26 cellular contexts compared by ENCODE assay signal in genomic region chr22:17540481-17540880, GRCh38. TPM values are rescaled to one million over a fixed set of nuclear protein-coding genes. Genes with fewer than 3 reads are reported as not detected.
A peak's percentile ranks its signal among the peaks of the same experiment; 100 is the strongest.
DNase-seq lines count a peak whose midpoint lies in the region; ATAC-seq, FAIRE-seq and TF ChIP-seq lines count a peak whose summit lies in the region.
"Had no signal": no experiment of that assay in that cellular context is flagged by ENCODE, and none has a peak within 500 bp of the region (broad histone marks: within the 10 kb centered on the region; RNA-seq: fewer than 3 reads in every experiment).

No MANE protein-coding gene starts in this region.

- no peaks in the 10 kb centered on the region for H3K27me3 Mint-ChIP-seq in stimulated activated naive CD8-positive, alpha-beta T cell treated with anti-CD3 and anti-CD28 coated beads, Interleukin-15, amount 100 ng/mL, for 72 hours

- DNase-seq in stimulated activated naive CD8-positive, alpha-beta T cell treated with anti-CD3 and anti-CD28 coated beads, Interleukin-15, Interleukin-2, amounts not matched to agents 100 U/mL and 50 U/mL, for 24 hours = peak; percentile 12
- no peak for DNase-seq in stimulated activated naive CD8-positive, alpha-beta T cell treated with anti-CD3 and anti-CD28 coated beads, Interleukin-15, amount 100 ng/mL, for 72 hours
- DNase-seq in foreskin keratinocyte (no peak), urothelium cell line (ENCODE audit: low spot score) (peak; percentile 22), NCI-H345 treated with DMSO at 0.1 percent for 48 hours (lab: John Stamatoyannopoulos, UW; ENCODE audit: unreplicated experiment) (no peak), left ventricle myocardium superior (no peak)
- DNase-seq: activated CD4-positive, alpha-beta T cell treated with anti-CD3 and anti-CD28 coated beads for 1 hour; activated CD8-positive, alpha-beta memory T cell treated with anti-CD3 and anti-CD28 coated beads, Interleukin-2, amount 50 U/mL, for 48 hours; activated naive CD4-positive, alpha-beta T cell treated with Interleukin-2 at 50 U/mL for 16 hours; CD8-positive, alpha-beta memory T cell; foreskin fibroblast; left lung; NCI-H1694 treated with DMSO at 0.1 percent for 48 hours; NCI-H510A; OCI-M1; sigmoid colon; stimulated activated CD4-positive, alpha-beta T cell treated with anti-CD3 and anti-CD28 coated beads, Interleukin-2, amount 100 ng/mL, for 48 hours had no signal

- H3K9me3 ChIP-seq in OCI-LY1 (ENCODE audit: low read length) = no peaks in the 10 kb centered on the region
- H3K9me3 ChIP-seq: ascending aorta, left lung, sigmoid colon, SJSA1 had no signal

- no peak overlapping the region for H3K4me3 Mint-ChIP-seq in stimulated activated naive CD8-positive, alpha-beta T cell treated with anti-CD3 and anti-CD28 coated beads, Interleukin-15, amount 100 ng/mL, for 72 hours
- H3K4me3 Mint-ChIP-seq: CD8-positive, alpha-beta memory T cell had no signal

- H3F3A ChIP-seq in OCI-LY1 (ENCODE audit: insufficient read depth, low read length) = no peaks in the 10 kb centered on the region

- H3K4me1 Mint-ChIP-seq in stimulated activated naive CD8-positive, alpha-beta T cell treated with anti-CD3 and anti-CD28 coated beads, Interleukin-15, amount 100 ng/mL, for 72 hours = no peaks in the 10 kb centered on the region
- H3K4me1 Mint-ChIP-seq: CD8-positive, alpha-beta memory T cell had no signal

- H3K27ac Mint-ChIP-seq in stimulated activated naive CD8-positive, alpha-beta T cell treated with anti-CD3 and anti-CD28 coated beads, Interleukin-15, amount 100 ng/mL, for 72 hours = no peak overlapping the region
- H3K27ac Mint-ChIP-seq: CD8-positive, alpha-beta memory T cell had no signal

- H3K9me2 ChIP-seq in OCI-LY1 (ENCODE audit: low read depth, low read length) = no peaks in the 10 kb centered on the region

- no peak for ATAC-seq in stimulated activated naive CD8-positive, alpha-beta T cell treated with anti-CD3 and anti-CD28 coated beads, Interleukin-15, Interleukin-2, amounts not matched to agents 100 U/mL and 50 U/mL, for 24 hours
- ATAC-seq in stimulated activated naive CD8-positive, alpha-beta T cell treated with anti-CD3 and anti-CD28 coated beads, Interleukin-15, amount 100 ng/mL, for 72 hours = no peak
- ATAC-seq in foreskin keratinocyte (no peak), GM21825 (IDR thresholded peaks at IDR 0.05; ENCODE audit: unreplicated experiment) (no peak), left ventricle myocardium superior (no peak)
- ATAC-seq: left lung had no signal

- no peaks in the 10 kb centered on the region for H3K36me3 ChIP-seq in OCI-LY1 (ENCODE audit: insufficient read depth, low read length)
- H3K36me3 ChIP-seq: ascending aorta, sigmoid colon, SJSA1 had no signal

- H3K4me2 ChIP-seq in OCI-LY1 (ENCODE audit: low read length) = no peak overlapping the region

- H3K27me3 ChIP-seq in OCI-LY1 (ENCODE audit: insufficient read depth, low read length) (no peaks in the 10 kb centered on the region), foreskin keratinocyte (peaks cover 16% of the 10 kb centered on the region)
- H3K27me3 ChIP-seq: ascending aorta, left lung, sigmoid colon, SJSA1 had no signal

- no peaks in the 10 kb centered on the region for H3K9me3 Mint-ChIP-seq in stimulated activated naive CD8-positive, alpha-beta T cell treated with anti-CD3 and anti-CD28 coated beads, Interleukin-15, amount 100 ng/mL, for 72 hours
- H3K9me3 Mint-ChIP-seq: CD8-positive, alpha-beta memory T cell had no signal

- intact Hi-C loops in left ventricle myocardium superior (cut with micrococcal nuclease) = no loop called here

- no peak overlapping the region for H3K9ac ChIP-seq in OCI-LY1 (ENCODE audit: low read length)

- H3K79me2 ChIP-seq in OCI-LY1 (ENCODE audit: insufficient read depth, low read length) = no peaks in the 10 kb centered on the region

- no peak overlapping the region for H3K4me3 ChIP-seq in OCI-LY1 (ENCODE audit: low read depth, low read length, poor library complexity, severe bottlenecking)
- H3K4me3 ChIP-seq: ascending aorta, left lung, sigmoid colon, SJSA1 had no signal

- H3K27ac ChIP-seq in OCI-LY1 (ENCODE audit: low read depth, low read length, poor library complexity, severe bottlenecking) (no peak overlapping the region), foreskin keratinocyte (no peak overlapping the region)
- H3K27ac ChIP-seq: ascending aorta, left lung, sigmoid colon, SJSA1 had no signal

- H2AFZ ChIP-seq in OCI-LY1 (ENCODE audit: low read length) = no peak overlapping the region

- no peak for FAIRE-seq in urothelium cell line (lab: Jason Lieb, UNC)
- FAIRE-seq: colon, H54 had no signal

- H4K20me1 ChIP-seq in OCI-LY1 (ENCODE audit: insufficient read depth, low read length) = no peaks in the 10 kb centered on the region

- no peaks in the 10 kb centered on the region for H3K4me1 ChIP-seq in OCI-LY1 (ENCODE audit: insufficient read depth, low read length, severe bottlenecking)
- H3K4me1 ChIP-seq in foreskin keratinocyte = no peaks in the 10 kb centered on the region
- H3K4me1 ChIP-seq: SJSA1 had no signal

- peak; percentile 66 for TF ChIP-seq CTCF in OCI-LY1 (IDR thresholded peaks at IDR 0.05; ENCODE audit: low read length)
- peak; percentile 16 for TF ChIP-seq CTCF in foreskin keratinocyte (conservative IDR thresholded peaks at IDR 0.05)

RNA-seq across cellular contexts. Expression of gene SLC25A18, which starts 22.8 kb away (rescaled TPM):
- total RNA-seq in foreskin keratinocyte = not detected in 2 replicates
- polyA plus RNA-seq in foreskin keratinocyte = not detected in 2 replicates
- total RNA-seq in left ventricle myocardium superior = 2.2 TPM
- total RNA-seq: ascending aorta; CD8-positive, alpha-beta memory T cell; endothelial cell of umbilical vein; osteocyte; SJSA1 had no signal
- polyA plus RNA-seq: AG04450; CD8-positive, alpha-beta memory T cell; endothelial cell of umbilical vein had no signal

Comparison
In these comparisons a context has a peak if more than half of its experiments do, and no peak if none do; other contexts are left out.
1. DNase-seq: peak in stimulated activated naive CD8-positive, alpha-beta T cell treated with anti-CD3 and anti-CD28 coated beads, Interleukin-15, Interleukin-2, amounts not matched to agents 100 U/mL and 50 U/mL, for 24 hours (single experiment) and urothelium cell line (single experiment); none in stimulated activated naive CD8-positive, alpha-beta T cell treated with anti-CD3 and anti-CD28 coated beads, Interleukin-15, amount 100 ng/mL, for 72 hours (0 of 2), foreskin keratinocyte (0 of 2), NCI-H345 treated with DMSO at 0.1 percent for 48 hours (single experiment) and left ventricle myocardium superior (single experiment).